10 cellular contexts compared by ENCODE assay signal in genomic region chr15:40454904-40455391, GRCh38. TPM values are rescaled to one million over a fixed set of nuclear protein-coding genes. Genes with fewer than 3 reads are reported as not detected.
DNase-seq lines count a peak whose midpoint lies in the region; ATAC-seq, FAIRE-seq and TF ChIP-seq lines count a peak whose summit lies in the region.
"Had no signal": no experiment of that assay in that cellular context is flagged by ENCODE, and none has a peak within 500 bp of the region (broad histone marks: within the 10 kb centered on the region; RNA-seq: fewer than 3 reads in every experiment).

No MANE protein-coding gene starts in this region.

- no peaks in the 10 kb centered on the region for H3K36me3 Mint-ChIP-seq in activated naive CD4-positive, alpha-beta T cell treated with anti-CD3 and anti-CD28 coated beads for 36 hours (ENCODE audit: low read depth)
- H3K36me3 Mint-ChIP-seq in activated CD4-positive, alpha-beta memory T cell treated with anti-CD3 and anti-CD28 coated beads for 36 hours, result no peaks in the 10 kb centered on the region

- H3K4me3 ChIP-seq in fibroblast of villous mesenchyme (ENCODE audit: low read depth, low read length), result no peak overlapping the region
- no peak overlapping the region for H3K4me3 ChIP-seq in small intestine (ENCODE audit: low read depth in 1 of 2, low read length in 2 of 2)

- H3K27ac ChIP-seq in small intestine (ENCODE audit: low read depth in 1 of 2, low read length in 1 of 2), result no peak overlapping the region
- H3K27ac ChIP-seq: C4-2B had no signal

- no peaks in the 10 kb centered on the region for H3K27me3 Mint-ChIP-seq in activated naive CD4-positive, alpha-beta T cell treated with anti-CD3 and anti-CD28 coated beads for 36 hours (ENCODE audit: low read depth)
- H3K27me3 Mint-ChIP-seq in activated CD4-positive, alpha-beta memory T cell treated with anti-CD3 and anti-CD28 coated beads for 36 hours, result no peaks in the 10 kb centered on the region

- H3K36me3 ChIP-seq in small intestine (ENCODE audit: control insufficient read depth in 2 of 2, insufficient read depth in 2 of 2, low read length in 2 of 2), result peaks cover 2% of the 10 kb centered on the region in 2 donors

- H3K27ac Mint-ChIP-seq in activated naive CD4-positive, alpha-beta T cell treated with anti-CD3 and anti-CD28 coated beads for 36 hours, result peak overlapping the region; percentile 6
- peak overlapping the region; percentile 69 for H3K27ac Mint-ChIP-seq in activated CD4-positive, alpha-beta memory T cell treated with anti-CD3 and anti-CD28 coated beads for 36 hours

- peak; percentile 55 for DNase-seq in activated naive CD4-positive, alpha-beta T cell treated with anti-CD3 and anti-CD28 coated beads for 36 hours
- DNase-seq in activated naive CD4-positive, alpha-beta T cell treated with Interleukin-2 at 50 U/mL for 16 hours, result no peak
- peak; percentile 31 for DNase-seq in activated CD4-positive, alpha-beta memory T cell treated with anti-CD3 and anti-CD28 coated beads for 36 hours
- DNase-seq in fibroblast of villous mesenchyme (ENCODE audit: low read depth) (peak; percentile 66), urothelium cell line (ENCODE audit: low spot score) (peak; percentile 32), small intestine (no peak)
- DNase-seq: NCI-H1417 had no signal

- CTCF ChIA-PET in activated naive CD4-positive, alpha-beta T cell treated with anti-CD3 and anti-CD28 coated beads for 36 hours (lab: Charles Lee), result interaction anchor here (0.6 to 1.4 kb wide), 4 partner anchors 11 to 544 kb away, joined by 3 to 7 read pairs (median 4); no protein-coding TSS in a partner anchor
- CTCF ChIA-PET in activated CD4-positive, alpha-beta memory T cell treated with anti-CD3 and anti-CD28 coated beads for 36 hours (lab: Charles Lee), result interaction anchor here (1.7 to 2.2 kb wide), 4 partner anchors 14 to 118 kb away, joined by 4 to 11 read pairs (median 8); partner anchors contain the start of gene BAHD1

- no peaks in the 10 kb centered on the region for H3K9me3 ChIP-seq in small intestine (ENCODE audit: control insufficient read depth, low read depth)

- WGBS in small intestine, 3 donors, result 18 to 56% (median 45%) methylated on average over 9 of the region's 9 CpGs

- H3K4me3 Mint-ChIP-seq in activated naive CD4-positive, alpha-beta T cell treated with anti-CD3 and anti-CD28 coated beads for 36 hours, result peak overlapping the region; percentile 17
- H3K4me3 Mint-ChIP-seq in activated CD4-positive, alpha-beta memory T cell treated with anti-CD3 and anti-CD28 coated beads for 36 hours, result no peak overlapping the region

- H3K4me1 ChIP-seq in small intestine (ENCODE audit: control insufficient read depth in 2 of 2, insufficient read depth in 1 of 2, low read depth in 1 of 2, low read length in 1 of 2), result peaks cover 21% of the 10 kb centered on the region in 2 donors

- FAIRE-seq in urothelium cell line (lab: Jason Lieb, UNC) (no peak), small intestine (lab: Jason Lieb, UNC) (no peak)

- peaks cover 79% of the 10 kb centered on the region for H3K4me1 Mint-ChIP-seq in activated naive CD4-positive, alpha-beta T cell treated with anti-CD3 and anti-CD28 coated beads for 36 hours (ENCODE audit: low read depth)
- H3K4me1 Mint-ChIP-seq in activated CD4-positive, alpha-beta memory T cell treated with anti-CD3 and anti-CD28 coated beads for 36 hours (ENCODE audit: low read depth), result peaks cover 68% of the 10 kb centered on the region

- POLR2A ChIA-PET in activated CD4-positive, alpha-beta memory T cell treated with anti-CD3 and anti-CD28 coated beads for 36 hours (lab: Charles Lee), result interaction anchor here (0.7 to 1.8 kb wide), 4 partner anchors 11 to 148 kb away, joined by 3 to 4 read pairs (median 4); partner anchors contain the start of gene PLCB2

- H3K9me3 Mint-ChIP-seq in activated naive CD4-positive, alpha-beta T cell treated with anti-CD3 and anti-CD28 coated beads for 36 hours, result no peaks in the 10 kb centered on the region
- H3K9me3 Mint-ChIP-seq in activated CD4-positive, alpha-beta memory T cell treated with anti-CD3 and anti-CD28 coated beads for 36 hours, result no peaks in the 10 kb centered on the region

- no peak for TF ChIP-seq CTCF in fibroblast of villous mesenchyme (IDR thresholded peaks at IDR 0.05; ENCODE audit: insufficient read depth, low read depth, low read length)

- no peaks in the 10 kb centered on the region for H3K27me3 ChIP-seq in small intestine (ENCODE audit: control insufficient read depth in 2 of 2, insufficient read depth in 2 of 2, low read length in 2 of 2)

- ATAC-seq in HG02759 (IDR thresholded peaks at IDR 0.05; ENCODE audit: unreplicated experiment), result no peak
- ATAC-seq in HG03457 (IDR thresholded peaks at IDR 0.05; ENCODE audit: unreplicated experiment), result no peak

- intact Hi-C loops in activated naive CD4-positive, alpha-beta T cell treated with anti-CD3 and anti-CD28 coated beads for 36 hours (cut with micrococcal nuclease), result no loop called here
- intact Hi-C loops in activated CD4-positive, alpha-beta memory T cell treated with anti-CD3 and anti-CD28 coated beads for 36 hours (cut with micrococcal nuclease), result no loop called here

RNA-seq across cellular contexts. Expression of gene BAHD1, which starts 14.2 kb away (rescaled TPM):
- 10 to 100 TPM in 1 of 2 experiments, 1 to 10 TPM in 1; 9.9 to 11.7 TPM for total RNA-seq in activated naive CD4-positive, alpha-beta T cell treated with anti-CD3 and anti-CD28 coated beads for 36 hours
- 10 to 100 TPM; 18.8 to 19.5 TPM for total RNA-seq in activated CD4-positive, alpha-beta memory T cell treated with anti-CD3 and anti-CD28 coated beads for 36 hours
- total RNA-seq in fibroblast of villous mesenchyme, result 9.3 and 11.2 TPM in 2 replicates
- polyA plus RNA-seq in small intestine, result 10 to 100 TPM; 10.7 to 13.3 (median 11.6) TPM

RNA-seq across cellular contexts. Expression of gene CHST14, which starts 15.8 kb away (rescaled TPM):
- total RNA-seq in activated naive CD4-positive, alpha-beta T cell treated with anti-CD3 and anti-CD28 coated beads for 36 hours, result 1 to 10 TPM; 4.4 to 4.6 TPM
- 1 to 10 TPM; 8.2 to 8.7 TPM for total RNA-seq in activated CD4-positive, alpha-beta memory T cell treated with anti-CD3 and anti-CD28 coated beads for 36 hours
- total RNA-seq in fibroblast of villous mesenchyme, result 12.9 and 14.2 TPM in 2 replicates
- 1 to 10 TPM in 2 of 3 donors, under 1 TPM in 1; 0.45 to 6.3 (median 1.1) TPM for polyA plus RNA-seq in small intestine

RNA-seq across cellular contexts. Expression of gene IVD, which starts 49.4 kb away (rescaled TPM):
- total RNA-seq in activated naive CD4-positive, alpha-beta T cell treated with anti-CD3 and anti-CD28 coated beads for 36 hours, result 10 to 100 TPM; 33.1 to 34.1 TPM
- 10 to 100 TPM; 37.3 to 38.7 TPM for total RNA-seq in activated CD4-positive, alpha-beta memory T cell treated with anti-CD3 and anti-CD28 coated beads for 36 hours
- total RNA-seq in fibroblast of villous mesenchyme, result 26.7 and 40.2 TPM in 2 replicates
- 10 to 100 TPM; 20.0 to 58.3 (median 22.8) TPM for polyA plus RNA-seq in small intestine

Comparison
In these comparisons a context has a peak if more than half of its experiments do, and no peak if none do; other contexts are left out.
1. DNase-seq: peak in activated naive CD4-positive, alpha-beta T cell treated with anti-CD3 and anti-CD28 coated beads for 36 hours (single experiment), activated CD4-positive, alpha-beta memory T cell treated with anti-CD3 and anti-CD28 coated beads for 36 hours (single experiment), fibroblast of villous mesenchyme (single experiment) and urothelium cell line (single experiment); none in activated naive CD4-positive, alpha-beta T cell treated with Interleukin-2 at 50 U/mL for 16 hours (single experiment) and small intestine (single experiment).